8 cellular contexts compared by ENCODE assay signal in the genomic region with DNA sequence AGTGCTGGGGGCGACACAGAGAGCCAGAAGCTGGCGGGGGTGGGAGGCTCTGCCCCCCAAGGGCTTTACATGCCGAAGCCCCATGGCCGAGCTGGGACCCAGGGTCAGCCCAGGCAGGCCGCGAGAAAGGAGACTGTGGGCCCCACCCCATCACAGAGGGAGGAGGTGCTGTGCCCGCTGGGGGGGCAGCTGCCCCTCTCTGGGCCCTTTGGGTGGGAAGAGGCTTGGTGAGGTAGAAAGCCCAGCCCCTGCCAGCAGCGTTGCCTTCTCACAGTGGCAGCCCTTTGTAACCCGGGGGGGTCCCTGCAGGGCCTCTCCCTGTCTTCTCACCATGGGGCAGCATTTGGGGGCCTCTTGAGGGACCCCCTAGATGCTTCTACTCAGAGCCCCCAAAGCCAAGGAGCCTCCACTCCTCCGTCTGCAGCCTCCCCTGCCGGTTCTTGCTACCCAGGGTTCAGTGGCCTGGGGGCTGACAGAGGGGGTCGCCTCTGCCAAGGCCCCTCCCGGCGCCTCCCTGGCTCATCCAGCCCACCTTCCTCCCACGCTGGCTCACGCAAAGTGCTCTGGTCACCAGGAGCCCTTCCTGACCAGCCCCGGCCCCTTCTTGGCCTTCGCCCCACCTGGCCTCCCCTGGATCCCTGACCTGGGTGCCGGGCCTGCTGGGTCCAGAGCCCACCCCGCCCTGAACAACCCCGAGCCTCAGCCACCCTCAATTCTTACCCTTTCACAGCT.
DNase-seq lines count a peak whose midpoint lies in the region; ATAC-seq, FAIRE-seq and TF ChIP-seq lines count a peak whose summit lies in the region.
"Not testable (repeated sequence)": the region's sequence is repeated elsewhere in the genome, so short reads cannot be mapped to it uniquely, and the experiment has no call there.

No MANE protein-coding gene starts in this region.

- H3K9ac ChIP-seq in HUES6 (ENCODE audit: low read length) = not testable (repeated sequence)
- H3K9ac ChIP-seq in SK-N-SH = peak overlapping the region; percentile 62; the same call in 1 of the 2 replicates

- not testable (repeated sequence) for FAIRE-seq in pancreas (lab: Jason Lieb, UNC)

- not testable (repeated sequence) for H3K27me3 ChIP-seq in HUES6 (ENCODE audit: control insufficient read depth, insufficient read depth, low read length); SK-N-SH (ENCODE audit: insufficient read depth); esophagus muscularis mucosa; left lung; pancreas; suprapubic skin

- TF ChIP-seq RAD21 in SK-N-SH (IDR thresholded peaks at IDR 0.05; ENCODE audit: low read length) = not testable (repeated sequence)

- H3K9me2 ChIP-seq in SK-N-SH = not testable (repeated sequence)

- not testable (repeated sequence) for H3K4me1 ChIP-seq in HUES6 (ENCODE audit: control insufficient read depth, insufficient read depth, low read length); SK-N-SH (ENCODE audit: control insufficient read depth in 1 of 2, insufficient read depth in 2 of 2, low read depth in 1 of 2, low read length in 1 of 2); esophagus muscularis mucosa; left lung; pancreas; suprapubic skin

- H3K9me3 Mint-ChIP-seq in MCF 10A (ENCODE audit: unreplicated experiment) = not testable (repeated sequence)

- TF ChIP-seq POLR2A in esophagus muscularis mucosa (IDR thresholded peaks at IDR 0.05; ENCODE audit: low read depth); suprapubic skin (IDR thresholded peaks at IDR 0.05): not testable (repeated sequence)

- not testable (repeated sequence) for DNase-seq in AG10803 (ENCODE audit: low read depth); SK-N-SH; MCF 10A (ENCODE audit: unreplicated experiment); esophagus muscularis mucosa (ENCODE audit: extremely low spot score); left lung; suprapubic skin (ENCODE audit: low spot score in 2 of 2)
- DNase-seq in pancreas = peak in 1 of 6 donors; percentile 44

- H3K79me2 ChIP-seq in SK-N-SH (ENCODE audit: insufficient read depth) = not testable (repeated sequence)

- not testable (repeated sequence) for H3K27me3 Mint-ChIP-seq in MCF 10A (ENCODE audit: insufficient read depth, unreplicated experiment)

- peak; percentile 47 for ATAC-seq in left lung
- ATAC-seq in pancreas = peak in 1 of 4 donors; percentile 35

- TSS peak; percentile 55 for BruUV-seq in MCF 10A (replicated peaks; lab: Mats Ljungman, UMichigan)

- POLR2A ChIA-PET in SK-N-SH (lab: Yijun Ruan, JAX); MCF 10A (lab: Yijun Ruan, JAX): not testable (repeated sequence)

- intact Hi-C loops in MCF 10A (cut with micrococcal nuclease); esophagus muscularis mucosa (cut with DNase I); left lung (cut with DNase I); pancreas (cut with DNase I): not testable (repeated sequence)

- H3K4me3 Mint-ChIP-seq in MCF 10A (ENCODE audit: unreplicated experiment) = peak overlapping the region; percentile 75

- not testable (repeated sequence) for H3K27ac ChIP-seq in HUES6 (ENCODE audit: low read depth, low read length); SK-N-SH (ENCODE audit: low read depth in 2 of 2, low read length in 1 of 2); left lung; pancreas; suprapubic skin
- H3K27ac ChIP-seq in esophagus muscularis mucosa (replicated peaks in 1 of 4) = peak overlapping the region in 2 of 4 donors; percentile 39 to 53

- not testable (repeated sequence) for H4K20me1 ChIP-seq in SK-N-SH (ENCODE audit: insufficient read depth)

- H3K36me3 Mint-ChIP-seq in MCF 10A (ENCODE audit: insufficient read depth, unreplicated experiment) = not testable (repeated sequence)

- TF ChIP-seq EP300 in SK-N-SH (IDR thresholded peaks at IDR 0.05; ENCODE audit: borderline replicate concordance in 1 of 2, low read depth in 1 of 2, low read length in 1 of 2); esophagus muscularis mucosa (IDR thresholded peaks at IDR 0.05); suprapubic skin (IDR thresholded peaks at IDR 0.05): not testable (repeated sequence)

- H3K4me3 ChIP-seq in AG10803 (ENCODE audit: low read length) (peak overlapping the region; percentile 51), HUES6 (ENCODE audit: low read depth, low read length) (peak overlapping the region; percentile 33; the same call in 1 of the 2 replicates), SK-N-SH (ENCODE audit: low read depth in 2 of 2, low read length in 1 of 2) (peak overlapping the region; percentile 45 to 50; a peak in 3 of 4 replicates), esophagus muscularis mucosa (peak overlapping the region; percentile 17 to 54 (median 47)), left lung (peak overlapping the region; percentile 21 to 29), pancreas (peak overlapping the region; percentile 18 to 35 (median 25)), suprapubic skin (peak overlapping the region; percentile 50)

- CTCF ChIA-PET in SK-N-SH (lab: Yijun Ruan, JAX); MCF 10A (lab: Yijun Ruan, JAX): not testable (repeated sequence)

- not testable (repeated sequence) for H2AFZ ChIP-seq in SK-N-SH (ENCODE audit: low read depth)

- not testable (repeated sequence) for H3K4me1 Mint-ChIP-seq in MCF 10A (ENCODE audit: insufficient read depth, unreplicated experiment)

- not testable (repeated sequence) for TF ChIP-seq CTCF in AG10803 (conservative IDR thresholded peaks at IDR 0.05; ENCODE audit: low read length); SK-N-SH (IDR thresholded peaks at IDR 0.05); MCF 10A (IDR thresholded peaks at IDR 0.05; ENCODE audit: unreplicated experiment); esophagus muscularis mucosa (IDR thresholded peaks at IDR 0.05); left lung (IDR thresholded peaks at IDR 0.05); pancreas (IDR thresholded peaks at IDR 0.05); suprapubic skin (IDR thresholded peaks at IDR 0.05)

- H3K36me3 ChIP-seq in HUES6 (ENCODE audit: control insufficient read depth, insufficient read depth, low read length); SK-N-SH (replicated peaks in 1 of 2; ENCODE audit: control insufficient read depth in 1 of 2, insufficient read depth in 2 of 2, low read length in 1 of 2); esophagus muscularis mucosa; left lung; pancreas; suprapubic skin: not testable (repeated sequence)

- peak overlapping the region; percentile 71 for H3K4me2 ChIP-seq in SK-N-SH

- 0% methylated on average over 7 of the region's 21 CpGs for WGBS in SK-N-SH (ENCODE audit: low lambda C conversion rate)
- 77% methylated on average over 5 of the region's 21 CpGs for WGBS in esophagus muscularis mucosa
- 18 to 33% methylated on average over 6 to 12 of the region's 21 CpGs for WGBS in pancreas, 2 donors
- WGBS in suprapubic skin = no CpG with 5 or more reads among the region's 21 CpGs

- H3K27ac Mint-ChIP-seq in MCF 10A (ENCODE audit: low read depth, unreplicated experiment) = not testable (repeated sequence)

- not testable (repeated sequence) for H3K9me3 ChIP-seq in HUES6 (ENCODE audit: control insufficient read depth, insufficient read depth, low read depth, low read length); SK-N-SH; esophagus muscularis mucosa; left lung; pancreas; suprapubic skin

- not testable (repeated sequence) for H3F3A ChIP-seq in SK-N-SH (replicated peaks; ENCODE audit: insufficient read depth)
